Comparison of ENCODE assay signal across 16 cellular contexts in the genomic region with DNA sequence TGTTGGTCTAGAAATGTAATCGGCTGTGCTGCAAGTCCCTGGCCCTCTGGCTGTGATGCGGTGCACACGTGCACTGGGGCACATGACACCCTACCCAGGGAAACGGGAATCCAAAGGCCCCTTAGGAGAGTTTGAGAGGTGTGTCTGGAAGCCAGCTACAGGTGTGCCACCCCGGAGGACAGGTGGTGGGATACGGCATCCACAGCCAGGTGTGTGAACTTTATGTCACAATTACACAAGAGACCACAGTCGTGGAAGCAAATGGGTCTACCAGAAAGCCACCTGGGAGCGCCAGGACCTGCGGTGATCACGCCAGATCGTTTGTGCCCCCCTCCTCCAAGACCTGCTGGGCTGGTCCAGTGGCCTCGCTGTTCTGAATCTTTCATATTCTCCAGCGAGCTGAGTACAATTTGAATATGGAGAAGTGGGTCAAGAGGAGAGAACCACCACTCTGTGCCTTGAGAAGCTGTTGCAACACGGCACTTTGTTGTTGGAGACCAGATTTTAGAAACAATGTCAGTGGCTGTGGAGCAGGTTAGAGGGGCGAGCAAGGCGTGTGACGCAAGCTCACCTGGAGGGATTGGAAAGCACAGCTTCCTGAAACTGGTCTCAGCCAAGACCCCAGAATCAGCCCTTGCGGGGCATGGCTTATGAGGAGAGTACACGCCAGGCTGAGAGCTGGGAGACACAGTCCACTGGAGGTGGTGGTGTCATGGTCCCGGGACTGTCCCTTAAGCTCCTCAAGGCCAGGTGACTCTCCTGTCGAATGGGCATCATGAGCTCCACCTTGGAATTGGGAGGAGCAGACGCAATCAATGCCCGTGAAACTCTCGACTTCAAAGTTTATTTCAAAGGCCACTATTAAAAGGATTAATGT.
"Had no signal": no experiment of that assay in that cellular context is flagged by ENCODE, and none has a peak within 500 bp of the region (broad histone marks: within the 10 kb centered on the region; RNA-seq: fewer than 3 reads in every experiment).

No MANE protein-coding gene starts in this region.

- FAIRE-seq: pancreas had no signal

- H3K27ac ChIP-seq: body of pancreas, gastroesophageal sphincter, pancreas, stomach, thoracic aorta had no signal

- H3K36me3 ChIP-seq: gastroesophageal sphincter, pancreas, stomach, thoracic aorta had no signal

- H3K27me3 Mint-ChIP-seq: activated B cell treated with CpG ODN at 0.5 μM for 24 hours had no signal

- H3K27ac Mint-ChIP-seq: activated B cell treated with CpG ODN at 0.5 μM for 24 hours; activated CD4-positive, alpha-beta T cell treated with anti-CD3 and anti-CD28 coated beads, Interleukin-2, amount 10 ng/mL, durations not matched to agents 24 days and 14 days; activated naive CD4-positive, alpha-beta T cell treated with anti-CD3 and anti-CD28 coated beads for 36 hours; activated T-helper 17 cell treated with anti-CD3 and anti-CD28 coated beads, Interleukin-2, amount 50 U/mL, for 72 hours; dendritic cell treated with granulocyte-macrophage colony-stimulating factor and Interleukin-4, amounts not matched to agents 40 ng/mL and 50 ng/mL, for 4 days; effector memory CD8-positive, alpha-beta T cell; mesothelial cell of epicardium had no signal

- H3K4me3 ChIP-seq: body of pancreas, gastroesophageal sphincter, pancreas, stomach, thoracic aorta had no signal

- DNase-seq: activated B cell treated with CpG ODN at 0.5 μM for 24 hours; activated CD4-positive, alpha-beta T cell treated with anti-CD3 and anti-CD28 coated beads, Interleukin-2, amount 10 ng/mL, durations not matched to agents 24 days and 14 days; activated naive CD4-positive, alpha-beta T cell treated with anti-CD3 and anti-CD28 coated beads for 36 hours; body of pancreas; effector memory CD8-positive, alpha-beta T cell; retina; stimulated activated CD4-positive, alpha-beta T cell treated with anti-CD3 and anti-CD28 coated beads, Interleukin-4, amount 100 ng/mL, for 4 hours; stomach had no signal

- H3K4me3 Mint-ChIP-seq: activated B cell treated with CpG ODN at 0.5 μM for 24 hours; activated CD4-positive, alpha-beta T cell treated with anti-CD3 and anti-CD28 coated beads, Interleukin-2, amount 10 ng/mL, durations not matched to agents 24 days and 14 days; activated naive CD4-positive, alpha-beta T cell treated with anti-CD3 and anti-CD28 coated beads for 36 hours; activated T-helper 17 cell treated with anti-CD3 and anti-CD28 coated beads, Interleukin-2, amount 50 U/mL, for 72 hours; central memory CD8-positive, alpha-beta T cell; dendritic cell treated with granulocyte-macrophage colony-stimulating factor and Interleukin-4, amounts not matched to agents 40 ng/mL and 50 ng/mL, for 4 days; effector memory CD8-positive, alpha-beta T cell; mesothelial cell of epicardium; neural crest cell had no signal

- H3K4me1 ChIP-seq: body of pancreas, pancreas had no signal

- H3K9me3 Mint-ChIP-seq: activated B cell treated with CpG ODN at 0.5 μM for 24 hours; activated naive CD4-positive, alpha-beta T cell treated with anti-CD3 and anti-CD28 coated beads for 36 hours; activated T-helper 17 cell treated with anti-CD3 and anti-CD28 coated beads, Interleukin-2, amount 50 U/mL, for 72 hours; central memory CD8-positive, alpha-beta T cell; effector memory CD8-positive, alpha-beta T cell; neural crest cell had no signal

- H3K9me3 ChIP-seq: body of pancreas, gastroesophageal sphincter, pancreas, stomach, thoracic aorta had no signal

- H3K4me1 Mint-ChIP-seq: activated CD4-positive, alpha-beta T cell treated with anti-CD3 and anti-CD28 coated beads, Interleukin-2, amount 10 ng/mL, durations not matched to agents 24 days and 14 days; activated T-helper 17 cell treated with anti-CD3 and anti-CD28 coated beads, Interleukin-2, amount 50 U/mL, for 72 hours; central memory CD8-positive, alpha-beta T cell; mesothelial cell of epicardium; neural crest cell had no signal

- ATAC-seq: activated T-helper 17 cell treated with anti-CD3 and anti-CD28 coated beads, Interleukin-2, amount 50 U/mL, for 72 hours; body of pancreas; effector memory CD8-positive, alpha-beta T cell; gastroesophageal sphincter; pancreas had no signal

- H3K36me3 Mint-ChIP-seq: mesothelial cell of epicardium had no signal
